1 cellular context compared by ENCODE assay signal in genomic region chr12:64352181-64352580, GRCh38.
TF ChIP-seq lines count a peak whose summit lies in the region.

No MANE protein-coding gene starts in this region.

TF ChIP-seq in H1, 55 proteins besides CTCF, POLR2A, EP300 and RAD21 (continued from another document):
- TF ChIP-seq YY1 (IDR thresholded peaks at IDR 0.05; ENCODE audit: low read depth, low read length) = no peak
- TF ChIP-seq RNF2 (IDR thresholded peaks at IDR 0.05; ENCODE audit: borderline replicate concordance, low read depth, low read length, missing control alignments, poor library complexity, severe bottlenecking) = no peak
- no peak for TF ChIP-seq PHF8 (conservative IDR thresholded peaks at IDR 0.05; ENCODE audit: low read depth, low read length)
- no peak for TF ChIP-seq JUN (IDR thresholded peaks at IDR 0.05; ENCODE audit: low read depth, low read length)
- no peak for TF ChIP-seq CEBPB (IDR thresholded peaks at IDR 0.05; ENCODE audit: low read depth, low read length)
- no peak for TF ChIP-seq CHD1 (IDR thresholded peaks at IDR 0.05; ENCODE audit: low read depth, low read length)
